ENCODE assay signal across 8 cellular contexts in the genomic region with DNA sequence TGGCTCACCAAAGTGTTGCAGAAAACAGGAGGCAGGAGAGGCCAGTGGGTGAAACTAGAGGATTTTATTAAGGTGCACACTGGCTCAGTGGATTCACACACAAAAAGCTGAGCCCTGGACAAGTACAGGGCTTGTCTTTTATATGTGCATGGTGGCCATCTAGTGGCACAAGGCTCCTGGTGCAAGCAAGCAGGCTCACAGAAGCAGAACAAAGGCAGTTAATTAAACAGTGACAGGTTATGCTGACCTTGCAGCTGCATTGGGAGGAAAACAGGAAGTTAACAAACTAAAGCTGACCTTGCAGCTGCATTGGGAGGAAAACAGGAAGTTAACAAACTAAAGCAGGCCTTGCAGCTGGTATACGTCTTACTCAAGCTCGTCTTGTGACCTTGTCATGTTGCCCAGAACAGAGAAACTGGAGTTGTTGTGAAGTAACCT.
DNase-seq lines count a peak whose midpoint lies in the region; TF ChIP-seq lines count a peak whose summit lies in the region.

No MANE protein-coding gene starts in this region.

- H2AFZ ChIP-seq in H9 (ENCODE audit: low read length): no peak overlapping the region

- H2BK15ac ChIP-seq in H9 (ENCODE audit: low read depth, low read length): no peak overlapping the region

- no peak overlapping the region for H2AK5ac ChIP-seq in H9 (ENCODE audit: insufficient read length, low read length)

- H3K4me2 ChIP-seq in H9 (ENCODE audit: insufficient read depth, insufficient read length, low read length): no peak overlapping the region

- H3K4me1 ChIP-seq in H9 (ENCODE audit: insufficient read depth, low read length): no peaks in the 10 kb centered on the region
- no peaks in the 10 kb centered on the region for H3K4me1 ChIP-seq in spleen

- H3K27ac Mint-ChIP-seq in H9: 0 out of 7 replicates have a peak overlapping the region, but pooled peaks of 1 of the 3 experiments have one; percentile 49

- H3K4me1 Mint-ChIP-seq in H9: peaks cover 0 to 3% of the 10 kb centered on the region in 2 experiments; a peak in 3 of 4 replicates

- intact Hi-C loops in spleen (cut with DNase I; ENCODE audit: low total_unique reads): no loop called here

- peak; percentile 70 for TF ChIP-seq CTCF in H9 (conservative IDR thresholded peaks at IDR 0.05)
- peak in 2 of 11 experiments; percentile 6 to 9 for TF ChIP-seq CTCF in spleen (IDR thresholded peaks at IDR 0.05 in 8 of 11, conservative IDR thresholded peaks at IDR 0.05 in 3 of 11)

- no peak overlapping the region for H2BK20ac ChIP-seq in H9 (ENCODE audit: low read depth, low read length, poor library complexity, severe bottlenecking)

- H2BK120ac ChIP-seq in H9 (ENCODE audit: low read depth, low read length, poor library complexity, severe bottlenecking): no peak overlapping the region

- no peaks in the 10 kb centered on the region; the same call in 1 of the 2 replicates for H3K27me3 Mint-ChIP-seq in H9 (ENCODE audit: low read depth)

- peaks cover under 1% of the 10 kb centered on the region for H3K79me1 ChIP-seq in H9 (ENCODE audit: insufficient read depth, low read depth, low read length, poor library complexity, severe bottlenecking)

- no peak overlapping the region for H4K91ac ChIP-seq in H9 (ENCODE audit: insufficient read length, low read depth, low read length)

- H4K5ac ChIP-seq in H9 (ENCODE audit: insufficient read length, low read depth, low read length): no peak overlapping the region

- H3K18ac ChIP-seq in H9 (ENCODE audit: insufficient read length, low read depth, low read length): no peak overlapping the region

- H2BK12ac ChIP-seq in H9 (ENCODE audit: insufficient read length, low read depth, low read length): no peak overlapping the region

- no peak overlapping the region for H3K9ac ChIP-seq in H9 (ENCODE audit: extremely low read depth, insufficient read length, low read length)

- H3K27me3 ChIP-seq in H9 (ENCODE audit: insufficient read depth, low read length): no peaks in the 10 kb centered on the region
- no peaks in the 10 kb centered on the region for H3K27me3 ChIP-seq in spleen (replicated peaks in 1 of 7)

- no peak overlapping the region for H3T11ph ChIP-seq in H9 (ENCODE audit: low read length)

- H3K23ac ChIP-seq in H9 (ENCODE audit: insufficient read length, low read depth, low read length): no peak overlapping the region

- no peak overlapping the region for H3K27ac ChIP-seq in H9 (ENCODE audit: insufficient read length, low read depth, low read length)
- H3K27ac ChIP-seq in spleen: no peak overlapping the region

- no peaks in the 10 kb centered on the region for H3K36me3 ChIP-seq in spleen

- H3K4me3 Mint-ChIP-seq in H9: no peak overlapping the region

- H3K14ac ChIP-seq in H9 (ENCODE audit: insufficient read depth, low read length): no peak overlapping the region

- peaks cover 67 to 73% (median 71%) of the 10 kb centered on the region in 3 experiments for H3K36me3 Mint-ChIP-seq in H9 (ENCODE audit: insufficient read depth in 1 of 3, low read depth in 3 of 3)

- WGBS in H9 (ENCODE audit: extremely low coverage, insufficient read length, low lambda C conversion rate): no CpG with 5 or more reads among the region's 2 CpGs
- 1 to 5% (median 3%) methylated on average over 2 of the region's 2 CpGs for whole genome bisulfite sequencing in spleen, 5 donors

- no peak overlapping the region for H2BK5ac ChIP-seq in H9 (ENCODE audit: insufficient read length, low read length)

- H3K9me3 ChIP-seq in H9 (ENCODE audit: control insufficient read depth, low read depth, low read length) (peaks cover 37% of the 10 kb centered on the region), spleen (peaks cover 7 to 90% (median 84%) of the 10 kb centered on the region in 8 donors)

- H4K20me1 ChIP-seq in H9 (ENCODE audit: control insufficient read depth, insufficient read depth, insufficient read length): no peaks in the 10 kb centered on the region

- H3K79me2 ChIP-seq in H9 (ENCODE audit: insufficient read depth, low read length): no peaks in the 10 kb centered on the region

- no peak for TF ChIP-seq POLR2A in spleen (IDR thresholded peaks at IDR 0.05)

- H3K23me2 ChIP-seq in H9 (ENCODE audit: insufficient read length, low read depth, low read length, poor library complexity, severe bottlenecking): no peaks in the 10 kb centered on the region

- H3K9me3 Mint-ChIP-seq in H9: peaks cover 68 to 82% of the 10 kb centered on the region in 2 experiments

- H3K56ac ChIP-seq in H9 (ENCODE audit: insufficient read length, low read depth, low read length): no peak overlapping the region

- no peak overlapping the region for H3K4ac ChIP-seq in H9 (ENCODE audit: low read depth, low read length)

- no peak overlapping the region for H3K4me3 ChIP-seq in spleen

- DNase-seq in Daoy (ENCODE audit: low read depth): peak; percentile 9
- DNase-seq in H9: peak; percentile 47
- peak; percentile 87 for DNase-seq in SKM-1 (lab: John Stamatoyannopoulos, UW; ENCODE audit: unreplicated experiment)
- DNase-seq in iPS-NIHi11 (ENCODE audit: low spot score): peak; percentile 37
- no peak for DNase-seq in spleen
- no peak for DNase-seq in hippocampal formation (lab: John Stamatoyannopoulos, UW)
- no peak for DNase-seq in NCI-H2107 (lab: John Stamatoyannopoulos, UW)
- no peak for DNase-seq in NCI-H1436 (lab: John Stamatoyannopoulos, UW)

- H4K8ac ChIP-seq in H9 (replicated peaks; ENCODE audit: insufficient read length, low read depth, low read length): no peak overlapping the region

Comparison
In these comparisons a context has a peak if more than half of its experiments do, and no peak if none do; other contexts are left out.
1. DNase-seq: peak in Daoy (single experiment), H9 (single experiment), SKM-1 (single experiment) and iPS-NIHi11 (single experiment); none in spleen (single experiment), hippocampal formation (0 of 2), NCI-H2107 (single experiment) and NCI-H1436 (single experiment).